Comparison of ENCODE assay signal across 8 cellular contexts in the genomic region with DNA sequence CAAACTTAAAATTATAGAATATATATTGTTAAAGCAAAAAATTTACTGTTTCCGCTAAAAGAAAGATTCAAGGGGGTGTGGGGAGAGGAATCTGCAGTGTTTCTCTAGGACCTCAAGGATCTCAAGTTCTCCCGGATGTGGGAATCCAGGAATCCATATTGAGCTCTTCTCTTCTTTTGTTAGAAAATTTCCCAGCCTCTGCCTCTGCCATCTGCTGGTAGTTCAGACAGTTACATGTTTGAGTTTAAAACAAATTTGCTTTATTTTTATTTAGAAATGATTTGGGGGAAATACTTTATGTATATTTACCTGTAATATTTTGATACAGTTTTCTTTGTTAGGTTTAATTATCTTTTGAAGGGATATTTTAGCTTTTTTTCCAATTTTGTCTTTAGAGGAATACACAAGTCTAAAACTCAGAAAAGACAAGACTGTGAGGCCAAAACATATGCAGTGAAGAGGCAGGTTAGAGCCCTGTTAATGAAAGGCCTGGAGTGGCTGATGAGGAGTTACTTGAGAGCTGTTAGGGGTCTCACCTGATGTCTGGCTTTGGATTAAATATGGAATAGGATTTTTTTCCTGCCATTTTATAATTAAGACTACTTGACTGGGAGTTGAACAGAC.
DNase-seq lines count a peak whose midpoint lies in the region; ATAC-seq and TF ChIP-seq lines count a peak whose summit lies in the region.

No MANE protein-coding gene starts in this region.

- no peaks in the 10 kb centered on the region for H3K9me3 Mint-ChIP-seq in natural killer cell
- no peaks in the 10 kb centered on the region for H3K9me3 Mint-ChIP-seq in natural killer cell treated with Interleukin-12 subunit alpha and Interleukin-12 subunit beta and Interleukin-15 and Interleukin-18, amount 100 ng/mL, for 72 hours

- no peak overlapping the region for H3K4me3 ChIP-seq in fibroblast of the aortic adventitia (ENCODE audit: low read depth, low read length)

- intact Hi-C loops in natural killer cell (cut with micrococcal nuclease), result no loop called here

- TF ChIP-seq CTCF in natural killer cell (IDR thresholded peaks at IDR 0.05), result peak; percentile 58
- peak; percentile 72 for TF ChIP-seq CTCF in fibroblast of the aortic adventitia (IDR thresholded peaks at IDR 0.05; ENCODE audit: insufficient read depth, low read length)

- no peak overlapping the region for H3K4me3 Mint-ChIP-seq in natural killer cell
- no peak overlapping the region for H3K4me3 Mint-ChIP-seq in natural killer cell treated with Interleukin-12 subunit alpha and Interleukin-12 subunit beta and Interleukin-15 and Interleukin-18, amount 100 ng/mL, for 72 hours

- no peak for DNase-seq in natural killer cell
- no peak for DNase-seq in natural killer cell treated with Interleukin-12 subunit alpha and Interleukin-12 subunit beta and Interleukin-15 and Interleukin-18, amount 100 ng/mL, for 72 hours (ENCODE audit: low spot score)
- peak; percentile 62 for DNase-seq in OCI-M1 (lab: John Stamatoyannopoulos, UW)
- DNase-seq in fibroblast of the aortic adventitia (ENCODE audit: low read depth), result peak; percentile 73
- DNase-seq in superior temporal gyrus (ENCODE audit: extremely low spot score), result peak; percentile 58
- no peak for DNase-seq in GF-D8 (lab: John Stamatoyannopoulos, UW)
- DNase-seq in T-helper 2 cell, result no peak

- ATAC-seq in natural killer cell, result no peak
- ATAC-seq in natural killer cell treated with Interleukin-12 subunit alpha and Interleukin-12 subunit beta and Interleukin-15 and Interleukin-18, amount 100 ng/mL, for 72 hours, result no peak
- no peak for ATAC-seq in GM19467 (IDR thresholded peaks at IDR 0.05; ENCODE audit: unreplicated experiment)

- peaks cover 12 to 22% of the 10 kb centered on the region in 2 donors for H3K4me1 Mint-ChIP-seq in natural killer cell
- peaks cover 3 to 11% of the 10 kb centered on the region in 2 donors for H3K4me1 Mint-ChIP-seq in natural killer cell treated with Interleukin-12 subunit alpha and Interleukin-12 subunit beta and Interleukin-15 and Interleukin-18, amount 100 ng/mL, for 72 hours (ENCODE audit: low read depth in 2 of 2)

- peak overlapping the region; percentile 18 to 36 for H3K27ac Mint-ChIP-seq in natural killer cell
- H3K27ac Mint-ChIP-seq in natural killer cell treated with Interleukin-12 subunit alpha and Interleukin-12 subunit beta and Interleukin-15 and Interleukin-18, amount 100 ng/mL, for 72 hours, result no peak overlapping the region

- H3K27me3 Mint-ChIP-seq in natural killer cell (ENCODE audit: low read depth in 2 of 2), result no peaks in the 10 kb centered on the region
- H3K27me3 Mint-ChIP-seq in natural killer cell treated with Interleukin-12 subunit alpha and Interleukin-12 subunit beta and Interleukin-15 and Interleukin-18, amount 100 ng/mL, for 72 hours, result no peaks in the 10 kb centered on the region

- H3K36me3 Mint-ChIP-seq in natural killer cell, result no peaks in the 10 kb centered on the region
- peaks cover 4% of the 10 kb centered on the region for H3K36me3 Mint-ChIP-seq in natural killer cell treated with Interleukin-12 subunit alpha and Interleukin-12 subunit beta and Interleukin-15 and Interleukin-18, amount 100 ng/mL, for 72 hours

Comparison
In these comparisons a context has a peak if more than half of its experiments do, and no peak if none do; other contexts are left out.
1. H3K27ac Mint-ChIP-seq: peak in natural killer cell (2 of 2); none in natural killer cell treated with Interleukin-12 subunit alpha and Interleukin-12 subunit beta and Interleukin-15 and Interleukin-18, amount 100 ng/mL, for 72 hours (0 of 2).
2. DNase-seq: peak in OCI-M1 (single experiment), fibroblast of the aortic adventitia (single experiment) and superior temporal gyrus (single experiment); none in natural killer cell (single experiment), natural killer cell treated with Interleukin-12 subunit alpha and Interleukin-12 subunit beta and Interleukin-15 and Interleukin-18, amount 100 ng/mL, for 72 hours (single experiment), GF-D8 (single experiment) and T-helper 2 cell (0 of 5).